ENCODE assay signal across 1 cellular context in the genomic region with DNA sequence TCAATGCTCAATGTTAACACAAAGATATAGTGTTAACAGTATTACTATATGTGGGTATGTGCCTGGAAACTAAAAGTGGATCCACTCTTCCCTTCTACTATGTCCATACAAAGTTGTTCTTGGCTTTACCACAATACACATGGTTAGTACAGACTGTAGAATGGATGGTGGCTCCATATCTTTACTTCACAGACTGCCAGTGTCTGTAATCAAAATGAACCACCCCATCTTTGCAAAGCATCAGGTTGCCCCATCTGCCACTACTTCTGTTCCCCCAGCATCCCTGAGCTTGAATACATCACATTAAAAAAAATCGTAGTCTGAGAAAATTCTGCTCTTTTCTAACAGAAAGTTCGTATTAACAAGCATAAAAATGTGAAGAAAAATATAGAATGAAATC.
TF ChIP-seq lines count a peak whose summit lies in the region.

No MANE protein-coding gene starts in this region.

TF ChIP-seq in K562, 482 proteins besides CTCF, POLR2A, EP300 and RAD21 (continued from another document and continues in another):
- TF ChIP-seq, protein P1, sequence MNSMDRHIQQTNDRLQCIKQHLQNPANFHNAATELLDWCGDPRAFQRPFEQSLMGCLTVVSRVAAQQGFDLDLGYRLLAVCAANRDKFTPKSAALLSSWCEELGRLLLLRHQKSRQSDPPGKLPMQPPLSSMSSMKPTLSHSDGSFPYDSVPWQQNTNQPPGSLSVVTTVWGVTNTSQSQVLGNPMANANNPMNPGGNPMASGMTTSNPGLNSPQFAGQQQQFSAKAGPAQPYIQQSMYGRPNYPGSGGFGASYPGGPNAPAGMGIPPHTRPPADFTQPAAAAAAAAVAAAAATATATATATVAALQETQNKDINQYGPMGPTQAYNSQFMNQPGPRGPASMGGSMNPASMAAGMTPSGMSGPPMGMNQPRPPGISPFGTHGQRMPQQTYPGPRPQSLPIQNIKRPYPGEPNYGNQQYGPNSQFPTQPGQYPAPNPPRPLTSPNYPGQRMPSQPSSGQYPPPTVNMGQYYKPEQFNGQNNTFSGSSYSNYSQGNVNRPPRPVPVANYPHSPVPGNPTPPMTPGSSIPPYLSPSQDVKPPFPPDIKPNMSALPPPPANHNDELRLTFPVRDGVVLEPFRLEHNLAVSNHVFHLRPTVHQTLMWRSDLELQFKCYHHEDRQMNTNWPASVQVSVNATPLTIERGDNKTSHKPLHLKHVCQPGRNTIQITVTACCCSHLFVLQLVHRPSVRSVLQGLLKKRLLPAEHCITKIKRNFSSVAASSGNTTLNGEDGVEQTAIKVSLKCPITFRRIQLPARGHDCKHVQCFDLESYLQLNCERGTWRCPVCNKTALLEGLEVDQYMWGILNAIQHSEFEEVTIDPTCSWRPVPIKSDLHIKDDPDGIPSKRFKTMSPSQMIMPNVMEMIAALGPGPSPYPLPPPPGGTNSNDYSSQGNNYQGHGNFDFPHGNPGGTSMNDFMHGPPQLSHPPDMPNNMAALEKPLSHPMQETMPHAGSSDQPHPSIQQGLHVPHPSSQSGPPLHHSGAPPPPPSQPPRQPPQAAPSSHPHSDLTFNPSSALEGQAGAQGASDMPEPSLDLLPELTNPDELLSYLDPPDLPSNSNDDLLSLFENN (IDR thresholded peaks at IDR 0.05; ENCODE audit: low read depth in 2 of 2, low read length in 2 of 2): 0 out of 4 replicates have a peak, but pooled peaks of 1 of the 2 experiments have one; percentile 53
- TF ChIP-seq NFIC (IDR thresholded peaks at IDR 0.05) (peak; percentile 57), ASH1L (IDR thresholded peaks at IDR 0.05; ENCODE audit: borderline replicate concordance, low read depth, partially characterized antibody) (no peak), HMG20B (CRISPR knock-in tag; IDR thresholded peaks at IDR 0.05) (no peak), LARP7 (IDR thresholded peaks at IDR 0.05) (no peak), DIDO1 (tag; IDR thresholded peaks at IDR 0.05; ENCODE audit: low read depth) (no peak), SMARCC2 (IDR thresholded peaks at IDR 0.05; ENCODE audit: low read depth) (no peak), TARDBP (IDR thresholded peaks at IDR 0.05) (no peak), CTBP1 (IDR thresholded peaks at IDR 0.05; ENCODE audit: borderline replicate concordance) (0 out of 2 replicates have a peak, but pooled peaks have one; percentile 13), NEUROD1 (IDR thresholded peaks at IDR 0.05; ENCODE audit: borderline replicate concordance, low read depth, low read length, partially characterized antibody) (no peak), YY1 (IDR thresholded peaks at IDR 0.05; ENCODE audit: borderline replicate concordance in 1 of 3, control insufficient read depth in 1 of 3, extremely low read depth in 1 of 3, insufficient read depth in 3 of 3, insufficient read length in 1 of 3, insufficient replicate concordance in 2 of 3, low read depth in 1 of 3, low read length in 2 of 3) (no peak), ZNF311 (CRISPR knock-in tag; IDR thresholded peaks at IDR 0.05) (no peak)
- TF ChIP-seq, protein P2, sequence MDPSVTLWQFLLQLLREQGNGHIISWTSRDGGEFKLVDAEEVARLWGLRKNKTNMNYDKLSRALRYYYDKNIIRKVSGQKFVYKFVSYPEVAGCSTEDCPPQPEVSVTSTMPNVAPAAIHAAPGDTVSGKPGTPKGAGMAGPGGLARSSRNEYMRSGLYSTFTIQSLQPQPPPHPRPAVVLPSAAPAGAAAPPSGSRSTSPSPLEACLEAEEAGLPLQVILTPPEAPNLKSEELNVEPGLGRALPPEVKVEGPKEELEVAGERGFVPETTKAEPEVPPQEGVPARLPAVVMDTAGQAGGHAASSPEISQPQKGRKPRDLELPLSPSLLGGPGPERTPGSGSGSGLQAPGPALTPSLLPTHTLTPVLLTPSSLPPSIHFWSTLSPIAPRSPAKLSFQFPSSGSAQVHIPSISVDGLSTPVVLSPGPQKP (CRISPR knock-in tag; IDR thresholded peaks at IDR 0.05): no peak
- TF ChIP-seq, protein P3, sequence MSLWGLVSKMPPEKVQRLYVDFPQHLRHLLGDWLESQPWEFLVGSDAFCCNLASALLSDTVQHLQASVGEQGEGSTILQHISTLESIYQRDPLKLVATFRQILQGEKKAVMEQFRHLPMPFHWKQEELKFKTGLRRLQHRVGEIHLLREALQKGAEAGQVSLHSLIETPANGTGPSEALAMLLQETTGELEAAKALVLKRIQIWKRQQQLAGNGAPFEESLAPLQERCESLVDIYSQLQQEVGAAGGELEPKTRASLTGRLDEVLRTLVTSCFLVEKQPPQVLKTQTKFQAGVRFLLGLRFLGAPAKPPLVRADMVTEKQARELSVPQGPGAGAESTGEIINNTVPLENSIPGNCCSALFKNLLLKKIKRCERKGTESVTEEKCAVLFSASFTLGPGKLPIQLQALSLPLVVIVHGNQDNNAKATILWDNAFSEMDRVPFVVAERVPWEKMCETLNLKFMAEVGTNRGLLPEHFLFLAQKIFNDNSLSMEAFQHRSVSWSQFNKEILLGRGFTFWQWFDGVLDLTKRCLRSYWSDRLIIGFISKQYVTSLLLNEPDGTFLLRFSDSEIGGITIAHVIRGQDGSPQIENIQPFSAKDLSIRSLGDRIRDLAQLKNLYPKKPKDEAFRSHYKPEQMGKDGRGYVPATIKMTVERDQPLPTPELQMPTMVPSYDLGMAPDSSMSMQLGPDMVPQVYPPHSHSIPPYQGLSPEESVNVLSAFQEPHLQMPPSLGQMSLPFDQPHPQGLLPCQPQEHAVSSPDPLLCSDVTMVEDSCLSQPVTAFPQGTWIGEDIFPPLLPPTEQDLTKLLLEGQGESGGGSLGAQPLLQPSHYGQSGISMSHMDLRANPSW (CRISPR knock-in tag; IDR thresholded peaks at IDR 0.05): no peak
- TF ChIP-seq, protein P4, sequence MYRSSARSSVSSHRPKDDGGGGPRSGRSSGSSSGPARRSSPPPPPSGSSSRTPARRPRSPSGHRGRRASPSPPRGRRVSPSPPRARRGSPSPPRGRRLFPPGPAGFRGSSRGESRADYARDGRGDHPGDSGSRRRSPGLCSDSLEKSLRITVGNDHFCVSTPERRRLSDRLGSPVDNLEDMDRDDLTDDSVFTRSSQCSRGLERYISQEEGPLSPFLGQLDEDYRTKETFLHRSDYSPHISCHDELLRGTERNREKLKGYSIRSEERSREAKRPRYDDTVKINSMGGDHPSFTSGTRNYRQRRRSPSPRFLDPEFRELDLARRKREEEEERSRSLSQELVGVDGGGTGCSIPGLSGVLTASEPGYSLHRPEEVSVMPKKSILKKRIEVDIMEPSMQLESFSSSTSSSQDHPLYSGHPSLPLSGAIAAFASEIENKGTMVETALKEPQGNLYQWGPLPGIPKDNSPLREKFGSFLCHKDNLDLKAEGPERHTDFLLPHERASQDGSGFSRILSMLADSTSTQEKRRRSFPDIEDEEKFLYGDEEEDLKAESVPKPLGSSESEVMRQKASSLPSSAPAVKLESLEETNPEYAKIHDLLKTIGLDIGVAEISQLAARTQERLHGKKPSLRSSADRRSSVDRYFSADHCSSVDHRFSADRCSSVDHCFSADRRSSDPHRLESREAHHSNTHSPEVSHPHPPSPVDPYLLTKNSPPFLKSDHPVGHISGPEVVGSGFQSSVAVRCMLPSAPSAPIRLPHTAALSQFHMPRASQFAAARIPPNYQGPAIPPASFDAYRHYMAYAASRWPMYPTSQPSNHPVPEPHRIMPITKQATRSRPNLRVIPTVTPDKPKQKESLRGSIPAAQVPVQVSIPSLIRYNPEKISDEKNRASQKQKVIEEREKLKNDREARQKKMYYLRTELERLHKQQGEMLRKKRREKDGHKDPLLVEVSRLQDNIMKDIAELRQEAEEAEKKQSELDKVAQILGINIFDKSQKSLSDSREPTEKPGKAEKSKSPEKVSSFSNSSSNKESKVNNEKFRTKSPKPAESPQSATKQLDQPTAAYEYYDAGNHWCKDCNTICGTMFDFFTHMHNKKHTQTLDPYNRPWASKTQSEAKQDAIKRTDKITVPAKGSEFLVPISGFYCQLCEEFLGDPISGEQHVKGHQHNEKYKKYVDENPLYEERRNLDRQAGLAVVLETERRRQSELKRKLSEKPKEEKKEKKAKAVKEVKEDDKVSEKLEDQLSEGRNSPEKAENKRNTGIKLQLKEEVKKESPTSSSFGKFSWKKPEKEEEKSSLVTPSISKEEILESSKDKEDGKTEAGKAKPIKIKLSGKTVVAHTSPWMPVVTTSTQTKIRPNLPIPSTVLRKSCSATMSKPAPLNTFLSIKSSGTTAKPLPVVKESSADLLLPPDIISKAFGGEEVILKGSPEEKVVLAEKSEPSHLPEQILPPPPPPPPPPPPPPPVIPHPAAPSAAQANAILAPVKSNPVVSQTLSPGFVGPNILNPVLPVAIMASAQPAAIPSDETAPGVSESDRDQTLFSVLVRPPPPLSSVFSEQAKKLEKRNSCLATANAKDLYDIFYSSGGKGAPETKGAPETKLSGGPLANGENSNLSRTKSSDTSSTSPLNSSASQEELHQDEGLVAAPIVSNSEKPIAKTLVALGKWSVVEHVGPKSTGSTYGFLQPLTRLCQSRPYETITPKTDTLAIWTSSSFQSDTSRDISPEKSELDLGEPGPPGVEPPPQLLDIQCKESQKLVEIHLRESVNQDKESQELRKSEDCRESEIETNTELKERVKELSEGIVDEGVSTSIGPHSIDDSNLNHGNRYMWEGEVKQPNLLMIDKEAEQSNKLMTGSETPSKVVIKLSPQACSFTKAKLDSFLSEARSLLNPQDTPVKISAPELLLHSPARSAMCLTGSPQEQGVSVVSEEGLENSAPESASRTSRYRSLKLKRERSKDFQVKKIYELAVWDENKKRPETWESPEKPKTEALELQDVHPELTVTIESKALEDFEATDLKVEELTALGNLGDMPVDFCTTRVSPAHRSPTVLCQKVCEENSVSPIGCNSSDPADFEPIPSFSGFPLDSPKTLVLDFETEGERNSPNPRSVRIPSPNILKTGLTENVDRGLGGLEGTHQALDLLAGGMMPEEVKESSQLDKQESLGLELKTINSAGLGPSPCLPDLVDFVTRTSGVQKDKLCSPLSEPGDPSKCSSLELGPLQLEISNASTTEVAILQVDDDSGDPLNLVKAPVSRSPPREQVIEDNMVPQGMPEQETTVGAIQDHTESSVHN (IDR thresholded peaks at IDR 0.05; ENCODE audit: borderline replicate concordance in 1 of 2, low read depth in 1 of 2): no peak
- TF ChIP-seq, protein P5, sequence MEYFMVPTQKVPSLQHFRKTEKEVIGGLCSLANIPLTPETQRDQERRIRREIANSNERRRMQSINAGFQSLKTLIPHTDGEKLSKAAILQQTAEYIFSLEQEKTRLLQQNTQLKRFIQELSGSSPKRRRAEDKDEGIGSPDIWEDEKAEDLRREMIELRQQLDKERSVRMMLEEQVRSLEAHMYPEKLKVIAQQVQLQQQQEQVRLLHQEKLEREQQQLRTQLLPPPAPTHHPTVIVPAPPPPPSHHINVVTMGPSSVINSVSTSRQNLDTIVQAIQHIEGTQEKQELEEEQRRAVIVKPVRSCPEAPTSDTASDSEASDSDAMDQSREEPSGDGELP (CRISPR knock-in tag; IDR thresholded peaks at IDR 0.05; ENCODE audit: borderline replicate concordance): no peak
- TF ChIP-seq, protein P6, sequence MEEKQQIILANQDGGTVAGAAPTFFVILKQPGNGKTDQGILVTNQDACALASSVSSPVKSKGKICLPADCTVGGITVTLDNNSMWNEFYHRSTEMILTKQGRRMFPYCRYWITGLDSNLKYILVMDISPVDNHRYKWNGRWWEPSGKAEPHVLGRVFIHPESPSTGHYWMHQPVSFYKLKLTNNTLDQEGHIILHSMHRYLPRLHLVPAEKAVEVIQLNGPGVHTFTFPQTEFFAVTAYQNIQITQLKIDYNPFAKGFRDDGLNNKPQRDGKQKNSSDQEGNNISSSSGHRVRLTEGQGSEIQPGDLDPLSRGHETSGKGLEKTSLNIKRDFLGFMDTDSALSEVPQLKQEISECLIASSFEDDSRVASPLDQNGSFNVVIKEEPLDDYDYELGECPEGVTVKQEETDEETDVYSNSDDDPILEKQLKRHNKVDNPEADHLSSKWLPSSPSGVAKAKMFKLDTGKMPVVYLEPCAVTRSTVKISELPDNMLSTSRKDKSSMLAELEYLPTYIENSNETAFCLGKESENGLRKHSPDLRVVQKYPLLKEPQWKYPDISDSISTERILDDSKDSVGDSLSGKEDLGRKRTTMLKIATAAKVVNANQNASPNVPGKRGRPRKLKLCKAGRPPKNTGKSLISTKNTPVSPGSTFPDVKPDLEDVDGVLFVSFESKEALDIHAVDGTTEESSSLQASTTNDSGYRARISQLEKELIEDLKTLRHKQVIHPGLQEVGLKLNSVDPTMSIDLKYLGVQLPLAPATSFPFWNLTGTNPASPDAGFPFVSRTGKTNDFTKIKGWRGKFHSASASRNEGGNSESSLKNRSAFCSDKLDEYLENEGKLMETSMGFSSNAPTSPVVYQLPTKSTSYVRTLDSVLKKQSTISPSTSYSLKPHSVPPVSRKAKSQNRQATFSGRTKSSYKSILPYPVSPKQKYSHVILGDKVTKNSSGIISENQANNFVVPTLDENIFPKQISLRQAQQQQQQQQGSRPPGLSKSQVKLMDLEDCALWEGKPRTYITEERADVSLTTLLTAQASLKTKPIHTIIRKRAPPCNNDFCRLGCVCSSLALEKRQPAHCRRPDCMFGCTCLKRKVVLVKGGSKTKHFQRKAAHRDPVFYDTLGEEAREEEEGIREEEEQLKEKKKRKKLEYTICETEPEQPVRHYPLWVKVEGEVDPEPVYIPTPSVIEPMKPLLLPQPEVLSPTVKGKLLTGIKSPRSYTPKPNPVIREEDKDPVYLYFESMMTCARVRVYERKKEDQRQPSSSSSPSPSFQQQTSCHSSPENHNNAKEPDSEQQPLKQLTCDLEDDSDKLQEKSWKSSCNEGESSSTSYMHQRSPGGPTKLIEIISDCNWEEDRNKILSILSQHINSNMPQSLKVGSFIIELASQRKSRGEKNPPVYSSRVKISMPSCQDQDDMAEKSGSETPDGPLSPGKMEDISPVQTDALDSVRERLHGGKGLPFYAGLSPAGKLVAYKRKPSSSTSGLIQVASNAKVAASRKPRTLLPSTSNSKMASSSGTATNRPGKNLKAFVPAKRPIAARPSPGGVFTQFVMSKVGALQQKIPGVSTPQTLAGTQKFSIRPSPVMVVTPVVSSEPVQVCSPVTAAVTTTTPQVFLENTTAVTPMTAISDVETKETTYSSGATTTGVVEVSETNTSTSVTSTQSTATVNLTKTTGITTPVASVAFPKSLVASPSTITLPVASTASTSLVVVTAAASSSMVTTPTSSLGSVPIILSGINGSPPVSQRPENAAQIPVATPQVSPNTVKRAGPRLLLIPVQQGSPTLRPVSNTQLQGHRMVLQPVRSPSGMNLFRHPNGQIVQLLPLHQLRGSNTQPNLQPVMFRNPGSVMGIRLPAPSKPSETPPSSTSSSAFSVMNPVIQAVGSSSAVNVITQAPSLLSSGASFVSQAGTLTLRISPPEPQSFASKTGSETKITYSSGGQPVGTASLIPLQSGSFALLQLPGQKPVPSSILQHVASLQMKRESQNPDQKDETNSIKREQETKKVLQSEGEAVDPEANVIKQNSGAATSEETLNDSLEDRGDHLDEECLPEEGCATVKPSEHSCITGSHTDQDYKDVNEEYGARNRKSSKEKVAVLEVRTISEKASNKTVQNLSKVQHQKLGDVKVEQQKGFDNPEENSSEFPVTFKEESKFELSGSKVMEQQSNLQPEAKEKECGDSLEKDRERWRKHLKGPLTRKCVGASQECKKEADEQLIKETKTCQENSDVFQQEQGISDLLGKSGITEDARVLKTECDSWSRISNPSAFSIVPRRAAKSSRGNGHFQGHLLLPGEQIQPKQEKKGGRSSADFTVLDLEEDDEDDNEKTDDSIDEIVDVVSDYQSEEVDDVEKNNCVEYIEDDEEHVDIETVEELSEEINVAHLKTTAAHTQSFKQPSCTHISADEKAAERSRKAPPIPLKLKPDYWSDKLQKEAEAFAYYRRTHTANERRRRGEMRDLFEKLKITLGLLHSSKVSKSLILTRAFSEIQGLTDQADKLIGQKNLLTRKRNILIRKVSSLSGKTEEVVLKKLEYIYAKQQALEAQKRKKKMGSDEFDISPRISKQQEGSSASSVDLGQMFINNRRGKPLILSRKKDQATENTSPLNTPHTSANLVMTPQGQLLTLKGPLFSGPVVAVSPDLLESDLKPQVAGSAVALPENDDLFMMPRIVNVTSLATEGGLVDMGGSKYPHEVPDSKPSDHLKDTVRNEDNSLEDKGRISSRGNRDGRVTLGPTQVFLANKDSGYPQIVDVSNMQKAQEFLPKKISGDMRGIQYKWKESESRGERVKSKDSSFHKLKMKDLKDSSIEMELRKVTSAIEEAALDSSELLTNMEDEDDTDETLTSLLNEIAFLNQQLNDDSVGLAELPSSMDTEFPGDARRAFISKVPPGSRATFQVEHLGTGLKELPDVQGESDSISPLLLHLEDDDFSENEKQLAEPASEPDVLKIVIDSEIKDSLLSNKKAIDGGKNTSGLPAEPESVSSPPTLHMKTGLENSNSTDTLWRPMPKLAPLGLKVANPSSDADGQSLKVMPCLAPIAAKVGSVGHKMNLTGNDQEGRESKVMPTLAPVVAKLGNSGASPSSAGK (IDR thresholded peaks at IDR 0.05): no peak
